Comparison of ENCODE assay signal across 15 cellular contexts in the genomic region with DNA sequence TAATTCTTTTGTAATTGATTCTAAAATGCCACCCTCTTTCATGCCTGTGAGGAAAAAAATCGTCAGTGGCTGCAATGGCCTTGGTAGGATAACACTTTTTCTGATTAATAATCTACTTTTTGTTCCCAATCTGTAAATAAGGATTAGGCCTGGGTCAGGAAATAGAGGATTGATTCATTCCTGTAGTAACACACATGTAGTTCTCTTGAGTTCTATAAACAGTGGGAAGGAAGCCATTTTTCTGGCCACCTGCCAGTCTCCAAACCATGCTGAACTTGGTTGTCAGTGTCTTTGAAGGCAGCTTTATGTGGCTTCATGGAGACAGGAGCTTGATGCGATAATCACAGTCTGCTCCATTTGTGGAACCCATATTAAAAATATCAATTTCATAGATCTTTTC.
A peak's percentile ranks its signal among the peaks of the same experiment; 100 is the strongest.
DNase-seq lines count a peak whose midpoint lies in the region; ATAC-seq and TF ChIP-seq lines count a peak whose summit lies in the region.
"Had no signal": no experiment of that assay in that cellular context is flagged by ENCODE, and none has a peak within 500 bp of the region (broad histone marks: within the 10 kb centered on the region; RNA-seq: fewer than 3 reads in every experiment).

No MANE protein-coding gene starts in this region.

- peaks cover 16% of the 10 kb centered on the region for H3K27me3 Mint-ChIP-seq in MCF 10A (ENCODE audit: insufficient read depth, unreplicated experiment)

- H3K27ac Mint-ChIP-seq in MCF 10A (ENCODE audit: low read depth, unreplicated experiment), result no peak overlapping the region
- H3K27ac Mint-ChIP-seq: CD4-positive, CD25-positive, alpha-beta regulatory T cell; H9; IgD-negative memory B cell had no signal

- no peak for TF ChIP-seq CTCF in MCF 10A (IDR thresholded peaks at IDR 0.05; ENCODE audit: unreplicated experiment)
- TF ChIP-seq CTCF in mammary epithelial cell (conservative IDR thresholded peaks at IDR 0.05 in 1 of 2, IDR thresholded peaks at IDR 0.05 in 1 of 2; ENCODE audit: extremely low read depth in 1 of 2, insufficient read depth in 1 of 2, low read depth in 1 of 2, low read length in 2 of 2), result no peak

- H3K27ac ChIP-seq in mammary epithelial cell (ENCODE audit: insufficient read depth, low read depth, low read length), result no peak overlapping the region
- H3K27ac ChIP-seq: 22Rv1; BLaER1 treated with 17β-estradiol and CSF1 and Interleukin-3, amounts not matched to agents 10 nM and 100 nM had no signal

- H3K27me3 ChIP-seq in mammary epithelial cell (ENCODE audit: insufficient read depth, low read length), result no peaks in the 10 kb centered on the region
- H3K27me3 ChIP-seq: BLaER1 treated with 17β-estradiol and CSF1 and Interleukin-3, amounts not matched to agents 10 nM and 100 nM had no signal

- no peak overlapping the region for H2AFZ ChIP-seq in mammary epithelial cell (ENCODE audit: low read depth, low read length)

- H3K4me3 Mint-ChIP-seq in MCF 10A (ENCODE audit: unreplicated experiment), result no peak overlapping the region
- H3K4me3 Mint-ChIP-seq: CD4-positive, CD25-positive, alpha-beta regulatory T cell; H9; IgD-negative memory B cell had no signal

- POLR2A ChIA-PET in MCF 10A (lab: Yijun Ruan, JAX), result no interaction called here

- BruUV-seq in MCF 10A (replicated peaks; lab: Mats Ljungman, UMichigan), result no TSS peak
- BruUV-seq in mammary epithelial cell (replicated peaks; lab: Mats Ljungman, UMichigan), result no TSS peak

- ATAC-seq in HG03139 (IDR thresholded peaks at IDR 0.05; ENCODE audit: unreplicated experiment), result no peak

- H3K4me2 ChIP-seq in mammary epithelial cell (ENCODE audit: insufficient read depth, low read depth, low read length), result no peak overlapping the region
- H3K4me2 ChIP-seq: BLaER1 treated with 17β-estradiol and CSF1 and Interleukin-3, amounts not matched to agents 10 nM and 100 nM had no signal

- WGBS in mammary epithelial cell (ENCODE audit: low coverage, missing lambda C conversion rate), result 60% methylated on average over 2 of the region's 2 CpGs

- H3K36me3 ChIP-seq in mammary epithelial cell (ENCODE audit: insufficient read depth, low read length), result no peaks in the 10 kb centered on the region
- H3K36me3 ChIP-seq: BLaER1 treated with 17β-estradiol and CSF1 and Interleukin-3, amounts not matched to agents 10 nM and 100 nM had no signal

- H3K4me1 ChIP-seq in mammary epithelial cell (ENCODE audit: insufficient read depth, low read length), result no peaks in the 10 kb centered on the region
- H3K4me1 ChIP-seq: BLaER1 treated with 17β-estradiol and CSF1 and Interleukin-3, amounts not matched to agents 10 nM and 100 nM had no signal

- no peaks in the 10 kb centered on the region for H3K79me2 ChIP-seq in mammary epithelial cell (ENCODE audit: insufficient read depth, low read length)

- no peaks in the 10 kb centered on the region for H4K20me1 ChIP-seq in mammary epithelial cell (ENCODE audit: insufficient read depth, low read length)
- H4K20me1 ChIP-seq: BLaER1 treated with 17β-estradiol and CSF1 and Interleukin-3, amounts not matched to agents 10 nM and 100 nM had no signal

- H3K9me3 Mint-ChIP-seq in MCF 10A (ENCODE audit: unreplicated experiment), result no peaks in the 10 kb centered on the region

- CTCF ChIA-PET in MCF 10A (lab: Yijun Ruan, JAX), result interaction anchor here (0.7 to 1.3 kb wide), 2 partner anchors 89 to 90 kb away, joined by 4 read pairs; no protein-coding TSS in a partner anchor
- CTCF ChIA-PET in mammary epithelial cell (lab: Charles Lee; ENCODE audit: low non-redundant PET), result no interaction called here

- no peak overlapping the region for H3K9ac ChIP-seq in mammary epithelial cell (ENCODE audit: insufficient read depth, low read length)
- H3K9ac ChIP-seq: BLaER1 treated with 17β-estradiol and CSF1 and Interleukin-3, amounts not matched to agents 10 nM and 100 nM had no signal

- H3K9me3 ChIP-seq in mammary epithelial cell (replicated peaks; ENCODE audit: insufficient read depth, low read length), result no peaks in the 10 kb centered on the region

- intact Hi-C loops in MCF 10A (cut with micrococcal nuclease), result no loop called here
- intact Hi-C loops in mammary epithelial cell (cut with micrococcal nuclease), result no loop called here

- H3K36me3 Mint-ChIP-seq in MCF 10A (ENCODE audit: insufficient read depth, unreplicated experiment), result no peaks in the 10 kb centered on the region
- H3K36me3 Mint-ChIP-seq: CD4-positive, CD25-positive, alpha-beta regulatory T cell had no signal

- DNase-seq in DMS 273 (lab: John Stamatoyannopoulos, UW; ENCODE audit: unreplicated experiment) (peak; percentile 20), DMS 273 treated with DMSO at 0.1 percent for 48 hours (lab: John Stamatoyannopoulos, UW) (no peak), MCF 10A (ENCODE audit: unreplicated experiment) (peak; percentile 10), mammary epithelial cell (no peak), RPMI8226 (peak; percentile 16), left kidney (ENCODE audit: low read depth, low spot score) (peak; percentile 33), amygdala (lab: John Stamatoyannopoulos, UW) (no peak)
- DNase-seq: ACHN; CD4-positive, CD25-positive, alpha-beta regulatory T cell; GOT3; H9 had no signal

- H3K4me3 ChIP-seq in mammary epithelial cell (replicated peaks in 1 of 3; ENCODE audit: insufficient read depth in 1 of 3, low read depth in 2 of 3, low read length in 3 of 3), result no peak overlapping the region
- H3K4me3 ChIP-seq: BLaER1 treated with 17β-estradiol and CSF1 and Interleukin-3, amounts not matched to agents 10 nM and 100 nM had no signal

- in situ Hi-C loops in mammary epithelial cell (cut with MboI; ENCODE audit: low sequenced_read_pairs in 2 of 2), result no loop called here

- no peaks in the 10 kb centered on the region for H3K4me1 Mint-ChIP-seq in MCF 10A (ENCODE audit: insufficient read depth, unreplicated experiment)

- dilution Hi-C loops in mammary epithelial cell (cut with HindIII; ENCODE audit: low sequenced_read_pairs), result no loop called here

Comparison
In these comparisons a context has a peak if more than half of its experiments do, and no peak if none do; other contexts are left out.
1. DNase-seq: peak in DMS 273 (single experiment), MCF 10A (single experiment), RPMI8226 (single experiment) and left kidney (single experiment); none in DMS 273 treated with DMSO at 0.1 percent for 48 hours (single experiment), mammary epithelial cell (single experiment) and amygdala (0 of 56).